ENCODE assay signal across 1 cellular context in genomic region chr14:38003746-38004609, GRCh38.
TF ChIP-seq lines count a peak whose summit lies in the region.

No MANE protein-coding gene starts in this region.

TF ChIP-seq in H1, 55 proteins besides CTCF, POLR2A, EP300 and RAD21:
- TF ChIP-seq BCL11A (IDR thresholded peaks at IDR 0.05; ENCODE audit: low read depth in 2 of 2, low read length in 2 of 2) (no peak), CEBPB (IDR thresholded peaks at IDR 0.05; ENCODE audit: low read depth, low read length) (no peak), EZH2 (IDR thresholded peaks at IDR 0.05; ENCODE audit: low read depth, low read length, severe bottlenecking) (no peak), CTBP2 (IDR thresholded peaks at IDR 0.05; ENCODE audit: borderline replicate concordance, insufficient read depth, insufficient read length, low read length) (no peak), KDM1A (IDR thresholded peaks at IDR 0.05; ENCODE audit: borderline replicate concordance, low read length) (peak; percentile 57), TEAD4 (IDR thresholded peaks at IDR 0.05; ENCODE audit: low read depth, low read length) (0 out of 2 replicates have a peak, but pooled peaks have one; percentile 11), CBX5 (IDR thresholded peaks at IDR 0.05; ENCODE audit: low read depth, low read length) (no peak), YY1 (IDR thresholded peaks at IDR 0.05; ENCODE audit: low read depth, low read length) (no peak)
